In genomic region chr3:7106635-7107034, GRCh38 we compare ENCODE assay signal across 26 cellular contexts.
"Had no signal": no experiment of that assay in that cellular context is flagged by ENCODE, and none has a peak within 500 bp of the region (broad histone marks: within the 10 kb centered on the region; RNA-seq: fewer than 3 reads in every experiment).

No MANE protein-coding gene starts in this region.

- H3K4me1 ChIP-seq: suprapubic skin, testis, thyroid gland, tibial artery, tibial nerve, transverse colon, upper lobe of left lung, upper lobe of right lung, uterus, vagina had no signal

- ATAC-seq: stimulated activated effector memory CD8-positive, alpha-beta T cell treated with anti-CD3 and anti-CD28 coated beads, Interleukin-12 subunit alpha, Interleukin-12 subunit beta, amount 100 ng/mL, for 72 hours; stimulated activated memory B cell treated with anti-CD40 and anti-IgM and Interleukin-4, amounts not matched to agents 10 μg/mL and 1 μg/mL and 100 μg/mL, for 72 hours; stimulated activated naive B cell treated with anti-CD40 and anti-IgM and Interleukin-4, amounts not matched to agents 10 μg/mL and 1 μg/mL and 100 μg/mL, for 72 hours; stimulated activated naive CD8-positive, alpha-beta T cell treated with anti-CD3 and anti-CD28 coated beads, Interleukin-15, amount 100 ng/mL, for 72 hours; stimulated activated naive CD8-positive, alpha-beta T cell treated with anti-CD3 and anti-CD28 coated beads, Interleukin-15, Interleukin-2, amounts not matched to agents 100 U/mL and 50 U/mL, for 24 hours; upper lobe of right lung had no signal

- DNase-seq: stimulated activated CD4-positive, alpha-beta T cell treated with anti-CD3 and anti-CD28 coated beads, Interleukin-2, amount 100 ng/mL, for 48 hours; stimulated activated CD4-positive, alpha-beta T cell treated with anti-CD3 and anti-CD28 coated beads, Interleukin-4, amount 100 ng/mL, for 1 hour; stimulated activated CD4-positive, alpha-beta T cell treated with anti-CD3 and anti-CD28 coated beads, Interleukin-4, amount 100 ng/mL, for 24 hours; stimulated activated CD4-positive, alpha-beta T cell treated with anti-CD3 and anti-CD28 coated beads, Interleukin-4, amount 100 ng/mL, for 4 hours; stimulated activated CD8-positive, alpha-beta memory T cell treated with anti-CD3 and anti-CD28 coated beads, Interleukin-4, amount 100 ng/mL, for 48 hours; stimulated activated naive B cell treated with anti-CD40 and anti-IgM and Interleukin-4, amounts not matched to agents 10 μg/mL and 1 μg/mL and 100 μg/mL, for 72 hours; stimulated activated naive CD4-positive, alpha-beta T cell; stimulated activated naive CD4-positive, alpha-beta T cell treated with Interleukin-2 at 50 U/mL for 16 hours; stimulated activated naive CD8-positive, alpha-beta T cell treated with anti-CD3 and anti-CD28 coated beads, Interleukin-15, amount 100 ng/mL, for 72 hours; stimulated activated naive CD8-positive, alpha-beta T cell treated with anti-CD3 and anti-CD28 coated beads, Interleukin-15, Interleukin-2, amounts not matched to agents 100 U/mL and 50 U/mL, for 24 hours; stomach; substantia nigra; testis; thyroid gland; tibial artery; transverse colon; trophoblast cell; upper lobe of left lung; upper lobe of right lung; uterus had no signal

- H3K27me3 ChIP-seq: stomach, suprapubic skin, testis, thyroid gland, tibial artery, tibial nerve, transverse colon, upper lobe of left lung, upper lobe of right lung, uterus, vagina had no signal

- H3K4me3 ChIP-seq: stomach, suprapubic skin, testis, thoracic aorta, thyroid gland, tibial artery, tibial nerve, transverse colon, upper lobe of left lung, upper lobe of right lung, uterus, vagina had no signal

- H3K27ac ChIP-seq: stomach, suprapubic skin, testis, thoracic aorta, thyroid gland, tibial artery, tibial nerve, transverse colon, upper lobe of left lung, upper lobe of right lung, uterus, vagina had no signal

- H3K9me3 ChIP-seq: suprapubic skin, testis, thoracic aorta, thyroid gland, tibial artery, tibial nerve, transverse colon, upper lobe of left lung, upper lobe of right lung, vagina had no signal

- H3K36me3 ChIP-seq: stomach, suprapubic skin, thoracic aorta, thyroid gland, tibial artery, tibial nerve, transverse colon, upper lobe of left lung, upper lobe of right lung, uterus, vagina had no signal
